11 cellular contexts compared by ENCODE assay signal in the genomic region with DNA sequence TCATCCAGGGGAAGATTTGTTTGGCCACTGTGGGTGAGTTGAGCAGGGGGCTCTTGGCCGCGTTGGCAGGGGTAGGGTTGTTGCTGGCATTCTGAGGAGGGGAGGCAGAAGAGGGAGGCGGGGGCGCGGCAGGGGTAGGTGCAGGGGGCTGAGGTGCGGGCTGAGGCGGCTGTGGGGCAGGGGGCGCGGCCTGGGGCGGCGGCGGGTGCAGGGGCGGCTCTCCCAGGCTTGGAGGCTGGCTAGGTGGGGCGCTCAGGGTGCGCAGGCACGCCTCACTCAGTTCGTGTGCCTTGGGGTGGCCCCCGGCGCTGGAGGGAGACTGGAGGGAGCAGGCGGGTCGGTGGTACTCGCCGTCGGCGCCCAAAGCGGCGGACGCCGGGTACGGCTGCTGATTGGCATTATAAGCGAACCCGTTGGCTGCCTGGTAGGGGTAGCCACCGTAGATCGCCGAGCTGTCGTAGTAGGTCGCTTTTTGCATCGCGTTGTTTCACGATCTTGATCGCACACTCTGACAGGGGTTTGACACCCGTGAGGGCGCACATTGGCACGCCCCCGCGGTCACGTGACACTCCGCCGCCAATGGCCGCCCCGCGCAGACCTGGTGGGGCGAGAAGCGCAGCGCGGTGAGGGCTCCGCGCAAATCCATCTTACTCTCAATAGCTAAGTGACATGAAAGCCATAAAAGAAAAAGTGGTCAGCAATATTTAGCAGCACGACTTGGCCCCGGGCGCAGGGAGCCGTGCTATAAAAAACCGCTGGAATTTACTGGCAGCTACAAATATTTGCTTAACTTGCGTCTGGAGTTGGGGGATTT. TPM values are rescaled to one million over a fixed set of nuclear protein-coding genes. Genes with fewer than 3 reads are reported as not detected.
DNase-seq lines count a peak whose midpoint lies in the region; ATAC-seq lines count a peak whose summit lies in the region.
"Had no signal": no experiment of that assay in that cellular context is flagged by ENCODE, and none has a peak within 500 bp of the region (broad histone marks: within the 10 kb centered on the region; RNA-seq: fewer than 3 reads in every experiment).

No MANE protein-coding gene starts in this region.

- H3K4me3 ChIP-seq in adipocyte (ENCODE audit: low read length) (peak overlapping the region; percentile 55), iPS-18a (ENCODE audit: low read length) (peak overlapping the region; percentile 17), skeletal muscle satellite cell (ENCODE audit: low read length) (no peak overlapping the region)

- H3K27me3 ChIP-seq in adipocyte (replicated peaks; ENCODE audit: control insufficient read depth, insufficient read depth, low read length) (no peaks in the 10 kb centered on the region), iPS-18a (ENCODE audit: control insufficient read depth, insufficient read depth, low read length) (peaks cover 97% of the 10 kb centered on the region), skeletal muscle satellite cell (ENCODE audit: control insufficient read depth, insufficient read depth, low read length) (no peaks in the 10 kb centered on the region)

- intact Hi-C loops in activated T-helper 2 cell treated with anti-CD3 and anti-CD28 coated beads, Interferon-gamma antibody, Interleukin-2, Interleukin-4, amounts not matched to agents 10 μg/mL and 5 μg/mL and 100 μg/mL, durations not matched to agents 14 hours and 24 hours and 36 hours (cut with micrococcal nuclease), result no loop called here

- H3K27ac Mint-ChIP-seq in activated T-helper 2 cell treated with anti-CD3 and anti-CD28 coated beads, Interferon-gamma antibody, Interleukin-2, Interleukin-4, amounts not matched to agents 10 μg/mL and 5 μg/mL and 100 μg/mL, durations not matched to agents 14 hours and 24 hours and 36 hours, result no peak overlapping the region
- H3K27ac Mint-ChIP-seq: activated CD8-positive, alpha-beta memory T cell treated with anti-CD3 and anti-CD28 coated beads, Interleukin-2, amount 10 ng/mL, durations not matched to agents 7 days and 5 days; stimulated activated effector memory CD8-positive, alpha-beta T cell treated with anti-CD3 and anti-CD28 coated beads, Interleukin-12 subunit alpha, Interleukin-12 subunit beta, amount 100 ng/mL, for 72 hours had no signal

- H3K9me3 ChIP-seq in adipocyte (ENCODE audit: control insufficient read depth, low read length) (no peaks in the 10 kb centered on the region), iPS-18a (ENCODE audit: control insufficient read depth, low read depth, low read length) (no peaks in the 10 kb centered on the region), skeletal muscle satellite cell (replicated peaks; ENCODE audit: low read length) (no peaks in the 10 kb centered on the region)

- peak overlapping the region; percentile 47 for H3K4me2 ChIP-seq in skeletal muscle satellite cell (ENCODE audit: low read length)

- peaks cover 4% of the 10 kb centered on the region for H3K27me3 Mint-ChIP-seq in activated T-helper 2 cell treated with anti-CD3 and anti-CD28 coated beads, Interferon-gamma antibody, Interleukin-2, Interleukin-4, amounts not matched to agents 10 μg/mL and 5 μg/mL and 100 μg/mL, durations not matched to agents 14 hours and 24 hours and 36 hours (ENCODE audit: low read depth)

- H3K4me1 ChIP-seq in adipocyte (ENCODE audit: control insufficient read depth, insufficient read depth, low read length) (peaks cover 69% of the 10 kb centered on the region), iPS-18a (ENCODE audit: control insufficient read depth, low read depth, low read length) (no peaks in the 10 kb centered on the region), skeletal muscle satellite cell (ENCODE audit: control insufficient read depth, insufficient read depth, low read length) (peaks cover 54% of the 10 kb centered on the region)

- H3K36me3 ChIP-seq in adipocyte (ENCODE audit: control insufficient read depth, insufficient read depth, low read length, severe bottlenecking), result no peaks in the 10 kb centered on the region
- no peaks in the 10 kb centered on the region for H3K36me3 ChIP-seq in iPS-18a (ENCODE audit: control insufficient read depth, low read depth, low read length)
- H3K36me3 ChIP-seq in skeletal muscle satellite cell (ENCODE audit: insufficient read depth, low read length), result peaks cover 10% of the 10 kb centered on the region

- H3K4me3 Mint-ChIP-seq in activated T-helper 2 cell treated with anti-CD3 and anti-CD28 coated beads, Interferon-gamma antibody, Interleukin-2, Interleukin-4, amounts not matched to agents 10 μg/mL and 5 μg/mL and 100 μg/mL, durations not matched to agents 14 hours and 24 hours and 36 hours (ENCODE audit: low read depth), result no peak overlapping the region
- H3K4me3 Mint-ChIP-seq: activated CD8-positive, alpha-beta memory T cell treated with anti-CD3 and anti-CD28 coated beads, Interleukin-2, amount 10 ng/mL, durations not matched to agents 7 days and 5 days; stimulated activated effector memory CD8-positive, alpha-beta T cell treated with anti-CD3 and anti-CD28 coated beads, Interleukin-12 subunit alpha, Interleukin-12 subunit beta, amount 100 ng/mL, for 72 hours had no signal

- no peaks in the 10 kb centered on the region for H3K4me1 Mint-ChIP-seq in activated T-helper 2 cell treated with anti-CD3 and anti-CD28 coated beads, Interferon-gamma antibody, Interleukin-2, Interleukin-4, amounts not matched to agents 10 μg/mL and 5 μg/mL and 100 μg/mL, durations not matched to agents 14 hours and 24 hours and 36 hours (ENCODE audit: low read depth)
- H3K4me1 Mint-ChIP-seq: activated CD8-positive, alpha-beta memory T cell treated with anti-CD3 and anti-CD28 coated beads, Interleukin-2, amount 10 ng/mL, durations not matched to agents 7 days and 5 days; stimulated activated effector memory CD8-positive, alpha-beta T cell treated with anti-CD3 and anti-CD28 coated beads, Interleukin-12 subunit alpha, Interleukin-12 subunit beta, amount 100 ng/mL, for 72 hours had no signal

- ATAC-seq in GM21515 (IDR thresholded peaks at IDR 0.05; ENCODE audit: unreplicated experiment) (no peak), GM18511 (IDR thresholded peaks at IDR 0.05; ENCODE audit: unreplicated experiment) (no peak)
- ATAC-seq: activated CD8-positive, alpha-beta memory T cell treated with anti-CD3 and anti-CD28 coated beads, Interleukin-2, amount 10 ng/mL, durations not matched to agents 7 days and 5 days; stimulated activated effector memory CD8-positive, alpha-beta T cell treated with anti-CD3 and anti-CD28 coated beads, Interleukin-12 subunit alpha, Interleukin-12 subunit beta, amount 100 ng/mL, for 72 hours had no signal

- H3K9me3 Mint-ChIP-seq in activated T-helper 2 cell treated with anti-CD3 and anti-CD28 coated beads, Interferon-gamma antibody, Interleukin-2, Interleukin-4, amounts not matched to agents 10 μg/mL and 5 μg/mL and 100 μg/mL, durations not matched to agents 14 hours and 24 hours and 36 hours, result no peaks in the 10 kb centered on the region
- H3K9me3 Mint-ChIP-seq: stimulated activated effector memory CD8-positive, alpha-beta T cell treated with anti-CD3 and anti-CD28 coated beads, Interleukin-12 subunit alpha, Interleukin-12 subunit beta, amount 100 ng/mL, for 72 hours had no signal

- peak; percentile 58 for DNase-seq in GM04504 (ENCODE audit: low read depth)
- no peak for DNase-seq in adipocyte (ENCODE audit: low read depth)
- no peak for DNase-seq in activated T-helper 2 cell treated with anti-CD3 and anti-CD28 coated beads, Interferon-gamma antibody, Interleukin-2, Interleukin-4, amounts not matched to agents 10 μg/mL and 5 μg/mL and 100 μg/mL, durations not matched to agents 14 hours and 24 hours and 36 hours (ENCODE audit: low spot score)
- no peak for DNase-seq in NCI-H1436 treated with DMSO at 0.1 percent for 48 hours (lab: John Stamatoyannopoulos, UW)
- DNase-seq: activated CD8-positive, alpha-beta memory T cell treated with anti-CD3 and anti-CD28 coated beads, Interleukin-2, amount 10 ng/mL, durations not matched to agents 7 days and 5 days; NCI-H524 treated with DMSO at 0.1 percent for 48 hours had no signal

- H3K36me3 Mint-ChIP-seq in activated T-helper 2 cell treated with anti-CD3 and anti-CD28 coated beads, Interferon-gamma antibody, Interleukin-2, Interleukin-4, amounts not matched to agents 10 μg/mL and 5 μg/mL and 100 μg/mL, durations not matched to agents 14 hours and 24 hours and 36 hours (ENCODE audit: low read depth), result no peaks in the 10 kb centered on the region
- H3K36me3 Mint-ChIP-seq: activated CD8-positive, alpha-beta memory T cell treated with anti-CD3 and anti-CD28 coated beads, Interleukin-2, amount 10 ng/mL, durations not matched to agents 7 days and 5 days; stimulated activated effector memory CD8-positive, alpha-beta T cell treated with anti-CD3 and anti-CD28 coated beads, Interleukin-12 subunit alpha, Interleukin-12 subunit beta, amount 100 ng/mL, for 72 hours had no signal

- peak overlapping the region; percentile 74 for H3K9ac ChIP-seq in adipocyte (ENCODE audit: low read length)
- H3K9ac ChIP-seq in iPS-18a (ENCODE audit: low read length), result no peak overlapping the region
- no peak overlapping the region for H3K9ac ChIP-seq in skeletal muscle satellite cell (ENCODE audit: low read depth, low read length)

- H3K27ac ChIP-seq in iPS-18a (ENCODE audit: low read length), result no peak overlapping the region

RNA-seq across cellular contexts. Expression of gene HOXA2, which starts 7.9 kb away (rescaled TPM):
- 0.25 and 0.87 TPM in 2 replicates for total RNA-seq in skeletal muscle satellite cell (2012; rRNA removed)
- not detected in 2 replicates for total RNA-seq in activated T-helper 2 cell treated with anti-CD3 and anti-CD28 coated beads, Interferon-gamma antibody, Interleukin-2, Interleukin-4, amounts not matched to agents 10 μg/mL and 5 μg/mL and 100 μg/mL, durations not matched to agents 14 hours and 24 hours and 36 hours
- total RNA-seq: activated CD8-positive, alpha-beta memory T cell treated with anti-CD3 and anti-CD28 coated beads, Interleukin-2, amount 10 ng/mL, durations not matched to agents 7 days and 5 days had no signal

RNA-seq across cellular contexts. Expression of gene HOXA1, which starts 14.6 kb away (rescaled TPM):
- 1.0 and 1.3 TPM in 2 replicates for total RNA-seq in skeletal muscle satellite cell (2012; rRNA removed)
- 0.11 and 0.16 TPM in 2 replicates for total RNA-seq in activated T-helper 2 cell treated with anti-CD3 and anti-CD28 coated beads, Interferon-gamma antibody, Interleukin-2, Interleukin-4, amounts not matched to agents 10 μg/mL and 5 μg/mL and 100 μg/mL, durations not matched to agents 14 hours and 24 hours and 36 hours

RNA-seq across cellular contexts. Expression of gene HOXA4, which starts 20.2 kb away (rescaled TPM):
- total RNA-seq in skeletal muscle satellite cell (2012; rRNA removed), result under 0.01 and 0.51 TPM in 2 replicates
- total RNA-seq in activated T-helper 2 cell treated with anti-CD3 and anti-CD28 coated beads, Interferon-gamma antibody, Interleukin-2, Interleukin-4, amounts not matched to agents 10 μg/mL and 5 μg/mL and 100 μg/mL, durations not matched to agents 14 hours and 24 hours and 36 hours, result not detected in 2 replicates
- total RNA-seq: activated CD8-positive, alpha-beta memory T cell treated with anti-CD3 and anti-CD28 coated beads, Interleukin-2, amount 10 ng/mL, durations not matched to agents 7 days and 5 days had no signal

RNA-seq across cellular contexts. Expression of gene HOXA5, which starts 33.1 kb away (rescaled TPM):
- total RNA-seq in skeletal muscle satellite cell (2012; rRNA removed), result 5.3 and 9.6 TPM in 2 replicates
- total RNA-seq in activated T-helper 2 cell treated with anti-CD3 and anti-CD28 coated beads, Interferon-gamma antibody, Interleukin-2, Interleukin-4, amounts not matched to agents 10 μg/mL and 5 μg/mL and 100 μg/mL, durations not matched to agents 14 hours and 24 hours and 36 hours, result not detected in 2 replicates
- total RNA-seq: activated CD8-positive, alpha-beta memory T cell treated with anti-CD3 and anti-CD28 coated beads, Interleukin-2, amount 10 ng/mL, durations not matched to agents 7 days and 5 days had no signal

RNA-seq across cellular contexts. Expression of gene HOXA6, which starts 37.2 kb away (rescaled TPM):
- total RNA-seq in skeletal muscle satellite cell (2012; rRNA removed), result 5.6 and 8.7 TPM in 2 replicates
- total RNA-seq in activated T-helper 2 cell treated with anti-CD3 and anti-CD28 coated beads, Interferon-gamma antibody, Interleukin-2, Interleukin-4, amounts not matched to agents 10 μg/mL and 5 μg/mL and 100 μg/mL, durations not matched to agents 14 hours and 24 hours and 36 hours, result not detected in 2 replicates
- total RNA-seq: activated CD8-positive, alpha-beta memory T cell treated with anti-CD3 and anti-CD28 coated beads, Interleukin-2, amount 10 ng/mL, durations not matched to agents 7 days and 5 days had no signal
